ENCODE assay signal across 17 cellular contexts in the genomic region with DNA sequence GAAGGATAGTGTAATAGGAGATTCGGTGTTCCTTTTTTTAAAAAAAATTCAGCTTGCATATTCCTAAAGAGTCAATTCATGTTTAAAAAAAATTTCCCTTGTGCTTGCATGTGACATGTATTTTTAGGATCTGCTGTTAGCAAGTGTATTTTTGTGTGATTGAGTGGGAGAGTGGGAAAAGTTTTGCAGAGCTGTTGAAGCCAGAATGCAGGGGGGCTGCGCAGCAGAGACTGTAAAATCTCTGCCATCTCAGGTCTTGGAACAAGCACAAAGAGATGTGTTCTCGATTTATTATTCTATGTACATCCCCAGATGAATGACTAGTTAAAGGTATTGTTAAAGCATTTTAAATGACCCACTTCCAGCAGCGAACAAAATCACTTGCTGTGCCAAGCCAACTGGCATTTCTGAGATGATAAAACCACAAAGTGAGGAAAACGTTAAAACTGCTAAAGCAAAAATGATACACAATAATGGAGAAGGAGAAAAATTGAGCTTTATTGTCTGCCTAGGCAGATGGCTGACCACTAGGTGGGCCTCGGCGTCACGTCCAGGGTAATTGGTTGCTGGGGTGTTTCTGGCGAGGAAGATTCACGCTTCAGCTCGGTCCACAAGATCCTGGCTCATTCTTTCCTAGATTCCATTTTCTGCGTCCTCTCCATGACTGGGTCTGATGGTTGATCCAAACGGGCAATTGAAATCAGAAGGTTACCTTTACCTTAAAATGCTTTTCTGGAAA.
A peak's percentile ranks its signal among the peaks of the same experiment; 100 is the strongest.
DNase-seq lines count a peak whose midpoint lies in the region; ATAC-seq, FAIRE-seq and TF ChIP-seq lines count a peak whose summit lies in the region.
"Had no signal": no experiment of that assay in that cellular context is flagged by ENCODE, and none has a peak within 500 bp of the region (broad histone marks: within the 10 kb centered on the region; RNA-seq: fewer than 3 reads in every experiment).

No MANE protein-coding gene starts in this region.

- H3F3A ChIP-seq in GM23248 (ENCODE audit: insufficient read depth) = no peaks in the 10 kb centered on the region

- no peak overlapping the region for H3K27ac ChIP-seq in GM23248
- no peak overlapping the region for H3K27ac ChIP-seq in colonic mucosa
- H3K27ac ChIP-seq in pancreas = no peak overlapping the region
- H3K27ac ChIP-seq: parathyroid adenoma, testis had no signal

- no peaks in the 10 kb centered on the region for H3K9me3 Mint-ChIP-seq in activated naive CD4-positive, alpha-beta T cell treated with anti-CD3 and anti-CD28 coated beads, Interleukin-2, amount 10 ng/mL, durations not matched to agents 7 days and 5 days
- H3K9me3 Mint-ChIP-seq: activated T-helper 2 cell treated with anti-CD3 and anti-CD28 coated beads, Interferon-gamma antibody, Interleukin-2, Interleukin-4, amounts not matched to agents 10 μg/mL and 5 μg/mL and 100 μg/mL, durations not matched to agents 14 hours and 24 hours and 36 hours had no signal

- no peaks in the 10 kb centered on the region for H3K4me1 Mint-ChIP-seq in activated naive CD4-positive, alpha-beta T cell treated with anti-CD3 and anti-CD28 coated beads, Interleukin-2, amount 10 ng/mL, durations not matched to agents 7 days and 5 days

- no peak overlapping the region for H3K4me2 ChIP-seq in GM23248 (ENCODE audit: unreplicated experiment)
- H3K4me2 ChIP-seq: smooth muscle cell had no signal

- H3K9me3 ChIP-seq in GM23248 (ENCODE audit: low read depth) (no peaks in the 10 kb centered on the region), colonic mucosa (no peaks in the 10 kb centered on the region), pancreas (no peaks in the 10 kb centered on the region)
- H3K9me3 ChIP-seq: testis had no signal

- no peaks in the 10 kb centered on the region for H3K27me3 Mint-ChIP-seq in activated naive CD4-positive, alpha-beta T cell treated with anti-CD3 and anti-CD28 coated beads, Interleukin-2, amount 10 ng/mL, durations not matched to agents 7 days and 5 days

- H3K27me3 ChIP-seq in GM23248 (replicated peaks; ENCODE audit: insufficient read depth) (peaks cover 18% of the 10 kb centered on the region; the same call in 1 of the 2 replicates), colonic mucosa (no peaks in the 10 kb centered on the region), pancreas (no peaks in the 10 kb centered on the region)
- H3K27me3 ChIP-seq: testis had no signal

- WGBS in GM23248 (ENCODE audit: low coverage in 1 of 2, low lambda C conversion rate in 2 of 2, missing lambda C conversion rate in 2 of 2), 2 experiments = 44 to 49% methylated on average over 13 of the region's 13 CpGs
- WGBS in pancreas, 2 donors = 76 to 82% methylated on average over 13 of the region's 13 CpGs

- no peak overlapping the region for H3K27ac Mint-ChIP-seq in activated naive CD4-positive, alpha-beta T cell treated with anti-CD3 and anti-CD28 coated beads, Interleukin-2, amount 10 ng/mL, durations not matched to agents 7 days and 5 days
- H3K27ac Mint-ChIP-seq: activated T-helper 2 cell treated with anti-CD3 and anti-CD28 coated beads, Interferon-gamma antibody, Interleukin-2, Interleukin-4, amounts not matched to agents 10 μg/mL and 5 μg/mL and 100 μg/mL, durations not matched to agents 14 hours and 24 hours and 36 hours had no signal

- H3K36me3 ChIP-seq in GM23248 (ENCODE audit: low read depth) = no peaks in the 10 kb centered on the region
- H3K36me3 ChIP-seq in colonic mucosa = no peaks in the 10 kb centered on the region
- H3K36me3 ChIP-seq in pancreas = no peaks in the 10 kb centered on the region

- in situ Hi-C loops in astrocyte of the cerebellum (cut with HindIII; ENCODE audit: low sequenced_read_pairs) = no loop called here
- in situ Hi-C loops in GM23248 (cut with MboI) = no loop called here

- no peak overlapping the region for H3K4me3 Mint-ChIP-seq in activated naive CD4-positive, alpha-beta T cell treated with anti-CD3 and anti-CD28 coated beads, Interleukin-2, amount 10 ng/mL, durations not matched to agents 7 days and 5 days

- intact Hi-C loops in colonic mucosa (cut with DNase I) = no loop called here
- intact Hi-C loops in pancreas (cut with DNase I) = no loop called here

- TF ChIP-seq CTCF in astrocyte of the cerebellum (IDR thresholded peaks at IDR 0.05; ENCODE audit: low read depth, low read length, missing control alignments) = peak; percentile 46
- no peak for TF ChIP-seq CTCF in colonic mucosa (IDR thresholded peaks at IDR 0.05)
- no peak for TF ChIP-seq CTCF in pancreas (IDR thresholded peaks at IDR 0.05)

- no peaks in the 10 kb centered on the region for H3K9me2 ChIP-seq in GM23248 (ENCODE audit: insufficient read depth)

- no peak for FAIRE-seq in pancreas (lab: Jason Lieb, UNC)

- no peaks in the 10 kb centered on the region for H4K20me1 ChIP-seq in GM23248 (ENCODE audit: insufficient read depth)

- DNase-seq in COR-L47 (lab: John Stamatoyannopoulos, UW) (peak; percentile 49), NCI-H2081 (lab: John Stamatoyannopoulos, UW) (peak; percentile 31 to 70), astrocyte of the cerebellum (ENCODE audit: low read depth) (no peak), inferior parietal cortex (ENCODE audit: extremely low spot score) (peak; percentile 76), GM23248 (no peak), colonic mucosa (no peak), pancreas (no peak)
- DNase-seq in activated naive CD4-positive, alpha-beta T cell treated with anti-CD3 and anti-CD28 coated beads, Interleukin-2, amount 10 ng/mL, durations not matched to agents 7 days and 5 days = no peak
- DNase-seq: foreskin melanocyte, IMR-90, left ventricle myocardium superior, NCI-H226, testis had no signal

- no peaks in the 10 kb centered on the region for H3K4me1 ChIP-seq in GM23248 (ENCODE audit: insufficient read depth)
- H3K4me1 ChIP-seq in colonic mucosa = no peaks in the 10 kb centered on the region
- peaks cover 0 to 10% (median 10%) of the 10 kb centered on the region in 3 donors for H3K4me1 ChIP-seq in pancreas
- H3K4me1 ChIP-seq: testis had no signal

- CTCF ChIA-PET in activated naive CD4-positive, alpha-beta T cell treated with anti-CD3 and anti-CD28 coated beads, Interleukin-2, amount 10 ng/mL, durations not matched to agents 7 days and 5 days (lab: Charles Lee) = no interaction called here

- no peaks in the 10 kb centered on the region for H3K79me2 ChIP-seq in GM23248 (ENCODE audit: insufficient read depth)
- H3K79me2 ChIP-seq: parathyroid adenoma had no signal

- no peak overlapping the region for H3K4me3 ChIP-seq in astrocyte of the cerebellum (ENCODE audit: low read depth, low read length)
- H3K4me3 ChIP-seq in GM23248 = no peak overlapping the region
- H3K4me3 ChIP-seq in colonic mucosa = no peak overlapping the region
- H3K4me3 ChIP-seq in pancreas = no peak overlapping the region
- H3K4me3 ChIP-seq: smooth muscle cell, testis had no signal

- no peaks in the 10 kb centered on the region for H3K36me3 Mint-ChIP-seq in activated naive CD4-positive, alpha-beta T cell treated with anti-CD3 and anti-CD28 coated beads, Interleukin-2, amount 10 ng/mL, durations not matched to agents 7 days and 5 days

- H3K9ac ChIP-seq in GM23248 (no peak overlapping the region), colonic mucosa (ENCODE audit: low read depth in 2 of 2, low read length in 2 of 2) (no peak overlapping the region)
- H3K9ac ChIP-seq: parathyroid adenoma had no signal

- H2AFZ ChIP-seq in GM23248 = no peak overlapping the region
- H2AFZ ChIP-seq: parathyroid adenoma had no signal

- ATAC-seq in pancreas = no peak
- ATAC-seq: left ventricle myocardium superior, Right ventricle myocardium inferior had no signal

Comparison
In these comparisons a context has a peak if more than half of its experiments do, and no peak if none do; other contexts are left out.
1. DNase-seq: peak in COR-L47 (single experiment), NCI-H2081 (2 of 2) and inferior parietal cortex (single experiment); none in astrocyte of the cerebellum (single experiment), GM23248 (single experiment), colonic mucosa (single experiment), pancreas (0 of 6) and activated naive CD4-positive, alpha-beta T cell treated with anti-CD3 and anti-CD28 coated beads, Interleukin-2, amount 10 ng/mL, durations not matched to agents 7 days and 5 days (single experiment).